ENCODE assay signal across 12 cellular contexts in genomic region chr19:5586300-5587070, GRCh38. TPM values are rescaled to one million over a fixed set of nuclear protein-coding genes. Genes with fewer than 3 reads are reported as not detected.
DNase-seq lines count a peak whose midpoint lies in the region; ATAC-seq, FAIRE-seq and TF ChIP-seq lines count a peak whose summit lies in the region.
"Had no signal": no experiment of that assay in that cellular context is flagged by ENCODE, and none has a peak within 500 bp of the region (broad histone marks: within the 10 kb centered on the region; RNA-seq: fewer than 3 reads in every experiment).

No MANE protein-coding gene starts in this region.

- in situ Hi-C loops in ACHN (cut with HindIII; ENCODE audit: low pct_ligation_motif_present, low pct_unique_long_range_greater_than_20kb, low sequenced_read_pairs), result no loop called here

- H3K36me3 ChIP-seq in bronchial epithelial cell (ENCODE audit: control insufficient read depth, insufficient read depth, low read length) (peaks cover 18% of the 10 kb centered on the region), mucosa of descending colon (ENCODE audit: low read depth) (peaks cover 14% of the 10 kb centered on the region), suprapubic skin (peaks cover 64% of the 10 kb centered on the region)

- no peak for TF ChIP-seq EP300 in suprapubic skin (IDR thresholded peaks at IDR 0.05)

- H3K36me3 Mint-ChIP-seq in activated naive CD8-positive, alpha-beta T cell treated with anti-CD3 and anti-CD28 coated beads for 36 hours, result peaks cover 25% of the 10 kb centered on the region
- H3K36me3 Mint-ChIP-seq in activated naive CD8-positive, alpha-beta T cell treated with anti-CD3 and anti-CD28 coated beads, Interleukin-2, amount 50 U/mL, for 24 hours (ENCODE audit: low read depth), result peaks cover 32% of the 10 kb centered on the region

- H3K27me3 Mint-ChIP-seq in activated naive CD8-positive, alpha-beta T cell treated with anti-CD3 and anti-CD28 coated beads for 36 hours, result no peaks in the 10 kb centered on the region
- H3K27me3 Mint-ChIP-seq in activated naive CD8-positive, alpha-beta T cell treated with anti-CD3 and anti-CD28 coated beads, Interleukin-2, amount 50 U/mL, for 24 hours, result no peaks in the 10 kb centered on the region

- peak; percentile 90 for FAIRE-seq in bronchial epithelial cell (lab: Jason Lieb, UNC)
- FAIRE-seq: HTR-8/SVneo had no signal

- 89% methylated on average over 13 of the region's 26 CpGs for WGBS in suprapubic skin

- H3K4me1 ChIP-seq in mucosa of descending colon (ENCODE audit: low read depth), result no peaks in the 10 kb centered on the region
- peaks cover 18% of the 10 kb centered on the region for H3K4me1 ChIP-seq in suprapubic skin
- H3K4me1 ChIP-seq: BE2C had no signal

- intact Hi-C loops in mucosa of descending colon (cut with DNase I, micrococcal nuclease), result no loop called here

- no peak overlapping the region for H3K4me3 ChIP-seq in bronchial epithelial cell (ENCODE audit: low read depth, low read length)
- no peak overlapping the region for H3K4me3 ChIP-seq in mucosa of descending colon
- no peak overlapping the region for H3K4me3 ChIP-seq in suprapubic skin

- no peak for DNase-seq in activated naive CD8-positive, alpha-beta T cell treated with anti-CD3 and anti-CD28 coated beads for 36 hours
- no peak for DNase-seq in activated naive CD8-positive, alpha-beta T cell treated with anti-CD3 and anti-CD28 coated beads, Interleukin-2, amount 50 U/mL, for 24 hours
- DNase-seq in bronchial epithelial cell (ENCODE audit: low read depth) (peak; percentile 24), mucosa of descending colon (no peak), suprapubic skin (ENCODE audit: low spot score in 2 of 2) (no peak), HPDE6-E6E7 (ENCODE audit: extremely low spot score) (no peak), ACHN (no peak)
- DNase-seq: BE2C had no signal

- H3K9me3 Mint-ChIP-seq in activated naive CD8-positive, alpha-beta T cell treated with anti-CD3 and anti-CD28 coated beads for 36 hours, result no peaks in the 10 kb centered on the region
- H3K9me3 Mint-ChIP-seq in activated naive CD8-positive, alpha-beta T cell treated with anti-CD3 and anti-CD28 coated beads, Interleukin-2, amount 50 U/mL, for 24 hours, result no peaks in the 10 kb centered on the region
- H3K9me3 Mint-ChIP-seq: neural crest cell had no signal

- TF ChIP-seq CTCF in bronchial epithelial cell (IDR thresholded peaks at IDR 0.05; ENCODE audit: insufficient read depth, low read length, severe bottlenecking) (no peak), mucosa of descending colon (IDR thresholded peaks at IDR 0.05) (no peak), suprapubic skin (IDR thresholded peaks at IDR 0.05) (no peak)

- H3K9me3 ChIP-seq in mucosa of descending colon, result no peaks in the 10 kb centered on the region
- no peaks in the 10 kb centered on the region for H3K9me3 ChIP-seq in suprapubic skin
- H3K9me3 ChIP-seq: BE2C had no signal

- H3K27me3 ChIP-seq in bronchial epithelial cell (ENCODE audit: control insufficient read depth, insufficient read depth, low read length) (no peaks in the 10 kb centered on the region), suprapubic skin (no peaks in the 10 kb centered on the region)
- H3K27me3 ChIP-seq: BE2C had no signal

- peak overlapping the region; percentile 66 for H3K27ac ChIP-seq in suprapubic skin

- H3K4me1 Mint-ChIP-seq in activated naive CD8-positive, alpha-beta T cell treated with anti-CD3 and anti-CD28 coated beads for 36 hours, result peaks cover 16% of the 10 kb centered on the region
- peaks cover 19% of the 10 kb centered on the region for H3K4me1 Mint-ChIP-seq in activated naive CD8-positive, alpha-beta T cell treated with anti-CD3 and anti-CD28 coated beads, Interleukin-2, amount 50 U/mL, for 24 hours

- peak overlapping the region; percentile 10 for H3K4me3 Mint-ChIP-seq in activated naive CD8-positive, alpha-beta T cell treated with anti-CD3 and anti-CD28 coated beads for 36 hours
- H3K4me3 Mint-ChIP-seq in activated naive CD8-positive, alpha-beta T cell treated with anti-CD3 and anti-CD28 coated beads, Interleukin-2, amount 50 U/mL, for 24 hours, result no peak overlapping the region
- H3K4me3 Mint-ChIP-seq: neural crest cell had no signal

- TF ChIP-seq POLR2A in suprapubic skin (IDR thresholded peaks at IDR 0.05), result no peak

- no peak for ATAC-seq in activated naive CD8-positive, alpha-beta T cell treated with anti-CD3 and anti-CD28 coated beads, Interleukin-2, amount 50 U/mL, for 24 hours
- ATAC-seq in mucosa of descending colon, result peak; percentile 4
- ATAC-seq in GM21717 (IDR thresholded peaks at IDR 0.05; ENCODE audit: unreplicated experiment), result no peak
- ATAC-seq: SK-N-SH treated with all-trans-retinoic acid at 6 μM for 48 hours had no signal

- peak overlapping the region; percentile 42 for H3K27ac Mint-ChIP-seq in activated naive CD8-positive, alpha-beta T cell treated with anti-CD3 and anti-CD28 coated beads for 36 hours
- no peak overlapping the region for H3K27ac Mint-ChIP-seq in activated naive CD8-positive, alpha-beta T cell treated with anti-CD3 and anti-CD28 coated beads, Interleukin-2, amount 50 U/mL, for 24 hours

RNA-seq across cellular contexts. Expression of gene TINCR, which starts 18.7 kb away (rescaled TPM):
- total RNA-seq in activated naive CD8-positive, alpha-beta T cell treated with anti-CD3 and anti-CD28 coated beads for 36 hours, result under 1 TPM; 0.29 to 0.34 TPM
- total RNA-seq in bronchial epithelial cell, result 4.2 and 10.1 TPM in 2 replicates
- 1 to 10 TPM; 4.6 to 9.0 (median 5.6) TPM for total RNA-seq in mucosa of descending colon
- total RNA-seq in suprapubic skin, result 100 to 1,000 TPM; 173 to 255 (median 185) TPM

RNA-seq across cellular contexts. Expression of gene SAFB2, which starts 36.1 kb away (rescaled TPM):
- total RNA-seq in activated naive CD8-positive, alpha-beta T cell treated with anti-CD3 and anti-CD28 coated beads for 36 hours, result 10 to 100 TPM; 79.5 to 84.1 TPM
- total RNA-seq in bronchial epithelial cell (24.0 and 37.4 TPM in 2 replicates), mucosa of descending colon (100 to 1,000 TPM in 2 of 3 donors, 10 to 100 TPM in 1; 66.7 to 122 (median 102) TPM), suprapubic skin (100 to 1,000 TPM in 1 of 4 donors, 10 to 100 TPM in 3; 22.9 to 105 (median 28.8) TPM)

RNA-seq across cellular contexts. Expression of gene SAFB, which starts 36.4 kb away (rescaled TPM):
- total RNA-seq in activated naive CD8-positive, alpha-beta T cell treated with anti-CD3 and anti-CD28 coated beads for 36 hours, result 100 to 1,000 TPM; 123 to 133 TPM
- total RNA-seq in bronchial epithelial cell (44.0 and 80.6 TPM in 2 replicates), mucosa of descending colon (100 to 1,000 TPM in 1 of 3 donors, 10 to 100 TPM in 2; 78.8 to 115 (median 83.3) TPM), suprapubic skin (100 to 1,000 TPM in 1 of 4 donors, 10 to 100 TPM in 3; 46.3 to 181 (median 63.7) TPM)

Comparison
In these comparisons a context has a peak if more than half of its experiments do, and no peak if none do; other contexts are left out.
1. RNA of gene TINCR, which starts 18.7 kb away (total RNA-seq): 173 to 255 TPM in suprapubic skin; 4.6 to 9.0 TPM in mucosa of descending colon, 4.2 to 10.1 TPM in bronchial epithelial cell and 0.29 to 0.34 TPM in activated naive CD8-positive, alpha-beta T cell treated with anti-CD3 and anti-CD28 coated beads for 36 hours; every median in the first group is over 10 times any median in the second.